Comparison of ENCODE assay signal across 20 cellular contexts in the genomic region with DNA sequence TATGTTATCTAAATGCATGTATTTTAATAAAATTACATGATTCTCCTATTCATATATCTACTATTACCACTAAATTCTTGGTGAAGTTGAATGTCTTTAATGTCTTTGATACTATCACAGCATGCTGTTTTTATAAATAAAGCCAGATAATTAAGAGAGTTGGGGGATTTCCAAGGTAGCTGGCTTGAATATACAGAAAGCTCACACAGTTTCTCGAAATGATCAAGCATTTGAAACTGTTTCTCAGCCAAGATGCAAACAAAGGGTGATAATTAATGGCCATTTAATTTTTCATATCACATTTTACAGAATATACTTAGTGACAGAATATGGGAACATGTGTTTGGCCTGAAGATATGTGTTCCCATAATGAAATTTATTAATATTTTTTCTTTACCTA.
DNase-seq lines count a peak whose midpoint lies in the region; ATAC-seq, FAIRE-seq and TF ChIP-seq lines count a peak whose summit lies in the region.
"Had no signal": no experiment of that assay in that cellular context is flagged by ENCODE, and none has a peak within 500 bp of the region (broad histone marks: within the 10 kb centered on the region; RNA-seq: fewer than 3 reads in every experiment).

No MANE protein-coding gene starts in this region.

- H3K9me3 ChIP-seq in GM12878 (replicated peaks; ENCODE audit: control insufficient read depth, insufficient read depth, low read length) = no peaks in the 10 kb centered on the region

- H3K79me2 ChIP-seq in KMS-11 (ENCODE audit: insufficient read depth, low read depth) = no peaks in the 10 kb centered on the region
- H3K79me2 ChIP-seq in GM12878 (ENCODE audit: control insufficient read depth, insufficient read depth, low read length) = no peaks in the 10 kb centered on the region

- H3K4me1 ChIP-seq in KMS-11 (ENCODE audit: low read depth, poor library complexity, severe bottlenecking) = peaks cover 24% of the 10 kb centered on the region
- H3K4me1 ChIP-seq in GM12878 (ENCODE audit: control insufficient read depth, insufficient read depth, low read length) = no peaks in the 10 kb centered on the region

- H3K36me3 ChIP-seq in KMS-11 (ENCODE audit: insufficient read depth) (no peaks in the 10 kb centered on the region), GM12878 (ENCODE audit: control insufficient read depth in 2 of 2, insufficient read depth in 2 of 2, low read length in 1 of 2) (no peaks in the 10 kb centered on the region)

- no peak overlapping the region for H3K4me3 ChIP-seq in KMS-11 (IDR thresholded peaks at IDR 0.05; ENCODE audit: insufficient read depth, low read depth, low read length)
- H3K4me3 ChIP-seq in GM12878 = no peak overlapping the region
- H3K4me3 ChIP-seq: GM23338 had no signal

- TF ChIP-seq POLR2A in GM12878 (IDR thresholded peaks at IDR 0.05; ENCODE audit: low read depth, low read length) (no peak), erythroblast (IDR thresholded peaks at IDR 0.05; ENCODE audit: low read length) (no peak)

- ATAC-seq in GM12878 (peak; percentile 94), GM18870 (IDR thresholded peaks at IDR 0.05; ENCODE audit: unreplicated experiment) (no peak), GM19023 (IDR thresholded peaks at IDR 0.05; ENCODE audit: unreplicated experiment) (no peak)
- ATAC-seq: CD8-positive, alpha-beta T cell; GM23338 had no signal

- H4K20me1 ChIP-seq in KMS-11 (ENCODE audit: insufficient read depth) (no peaks in the 10 kb centered on the region), GM12878 (ENCODE audit: control insufficient read depth, insufficient read depth) (no peaks in the 10 kb centered on the region)

- peak; percentile 28 to 74; a peak in 2 of 4 replicates for TF ChIP-seq EP300 in GM12878 (IDR thresholded peaks at IDR 0.05; ENCODE audit: borderline replicate concordance in 1 of 2, control insufficient read depth in 1 of 2, low read depth in 2 of 2, low read length in 2 of 2)

- H3K9ac ChIP-seq in KMS-11 (no peak overlapping the region), GM12878 (ENCODE audit: control insufficient read depth, insufficient read depth, low read length) (no peak overlapping the region)

- WGBS in GM12878 (ENCODE audit: insufficient coverage, insufficient replicate concordance, low lambda C conversion rate, missing lambda C conversion rate) = 0% methylated on average over 1 of the region's 1 CpG

- H3K27me3 ChIP-seq in KMS-11 (ENCODE audit: insufficient read depth, low read depth) (no peaks in the 10 kb centered on the region), GM12878 (replicated peaks in 1 of 2; ENCODE audit: control insufficient read depth in 2 of 2, insufficient read depth in 2 of 2, low read length in 1 of 2) (no peaks in the 10 kb centered on the region)

- CTCF ChIA-PET in GM12878 (lab: Yijun Ruan, JAX) = interaction anchor here (1.0 to 1.4 kb wide), 2 partner anchors 43 to 210 kb away, joined by 3 to 5 read pairs; no protein-coding TSS in a partner anchor

- SMC1A ChIA-PET in GM12878 (lab: Charles Lee; ENCODE audit: uncharacterized antibody, unreplicated experiment) = interaction anchor here (1.4 to 2.4 kb wide), 7 partner anchors 12 to 34 kb away, joined by 3 to 10 read pairs (median 4); no protein-coding TSS in a partner anchor

- H3K4me2 ChIP-seq in KMS-11 = peak overlapping the region; percentile 19
- no peak overlapping the region for H3K4me2 ChIP-seq in GM12878 (ENCODE audit: control insufficient read depth, insufficient read depth)
- H3K4me2 ChIP-seq: GM23338 had no signal

- in situ Hi-C loops in G401 (cut with HindIII; ENCODE audit: low sequenced_read_pairs) = no loop called here
- in situ Hi-C loops in GM12878 (cut with MboI) = no loop called here

- H2AFZ ChIP-seq in KMS-11 (ENCODE audit: low read depth) = no peak overlapping the region
- no peak overlapping the region for H2AFZ ChIP-seq in GM12878 (ENCODE audit: control insufficient read depth, low read depth, low read length)
- H2AFZ ChIP-seq: GM23338 had no signal

- POLR2A ChIA-PET in GM12878 (lab: Charles Lee) = no interaction called here

- RAD21 ChIA-PET in GM12878 (lab: Charles Lee; ENCODE audit: unreplicated experiment) = interaction anchor here (1.3 to 2.2 kb wide), 6 partner anchors 11 to 74 kb away, joined by 3 to 12 read pairs (median 6); no protein-coding TSS in a partner anchor

- DNase-seq in G401 (ENCODE audit: low spot score) = peak; percentile 14
- peak; percentile 4 for DNase-seq in GM20000 (ENCODE audit: low spot score)
- peak; percentile 24 for DNase-seq in GM12878 (ENCODE audit: low read depth, low spot score)
- no peak for DNase-seq in erythroblast (lab: John Stamatoyannopoulos, UW)
- DNase-seq: CD8-positive, alpha-beta T cell; COR-L47; DMS153; DMS79 treated with DMSO at 0.1 percent for 48 hours; EL; GDM1; H7; Karpas-422 had no signal

- H3K27ac ChIP-seq in KMS-11 (peak overlapping the region; percentile 0; the same call in 1 of the 2 replicates), GM12878 (ENCODE audit: control insufficient read depth, insufficient read depth) (no peak overlapping the region)
- H3K27ac ChIP-seq: 22Rv1, HL-60 had no signal

- TF ChIP-seq CTCF in GM20000 (IDR thresholded peaks at IDR 0.05; ENCODE audit: extremely low read depth, missing control alignments) (no peak), KMS-11 (conservative IDR thresholded peaks at IDR 0.05; ENCODE audit: low read depth, low read length) (no peak), GM12878 (IDR thresholded peaks at IDR 0.05 in 2 of 3, conservative IDR thresholded peaks at IDR 0.05 in 1 of 3; ENCODE audit: control insufficient read depth in 2 of 3, extremely low read depth in 1 of 3, insufficient read depth in 1 of 3, low read depth in 3 of 3, low read length in 3 of 3) (no peak)

- BruUV-seq in GM12878 (replicated peaks; lab: Mats Ljungman, UMichigan) = no TSS peak

- intact Hi-C loops in GM12878 (cut with micrococcal nuclease; ENCODE audit: unreplicated experiment) = no loop called here

- TF ChIP-seq RAD21 in GM12878 (IDR thresholded peaks at IDR 0.05; ENCODE audit: insufficient read depth, low read depth, low read length) = no peak

- FAIRE-seq in GM12878 (lab: Jason Lieb, UNC) = no peak
- FAIRE-seq: D721Med, GM18507 had no signal

TF ChIP-seq in GM12878, 131 proteins besides CTCF, POLR2A, EP300 and RAD21 (continues in another document):
- TF ChIP-seq IRF4 (IDR thresholded peaks at IDR 0.05; ENCODE audit: low read depth, low read length) (0 out of 2 replicates have a peak, but pooled peaks have one; percentile 40), YY1 (IDR thresholded peaks at IDR 0.05; ENCODE audit: low read depth, low read length) (no peak), HCFC1 (IDR thresholded peaks at IDR 0.05; ENCODE audit: low read length) (no peak), ATF7 (IDR thresholded peaks at IDR 0.05; ENCODE audit: low read depth) (0 out of 2 replicates have a peak, but pooled peaks have one; percentile 17), BACH1 (IDR thresholded peaks at IDR 0.05; ENCODE audit: borderline replicate concordance) (peak; percentile 45; the same call in 1 of the 2 replicates)
- TF ChIP-seq, protein P1, sequence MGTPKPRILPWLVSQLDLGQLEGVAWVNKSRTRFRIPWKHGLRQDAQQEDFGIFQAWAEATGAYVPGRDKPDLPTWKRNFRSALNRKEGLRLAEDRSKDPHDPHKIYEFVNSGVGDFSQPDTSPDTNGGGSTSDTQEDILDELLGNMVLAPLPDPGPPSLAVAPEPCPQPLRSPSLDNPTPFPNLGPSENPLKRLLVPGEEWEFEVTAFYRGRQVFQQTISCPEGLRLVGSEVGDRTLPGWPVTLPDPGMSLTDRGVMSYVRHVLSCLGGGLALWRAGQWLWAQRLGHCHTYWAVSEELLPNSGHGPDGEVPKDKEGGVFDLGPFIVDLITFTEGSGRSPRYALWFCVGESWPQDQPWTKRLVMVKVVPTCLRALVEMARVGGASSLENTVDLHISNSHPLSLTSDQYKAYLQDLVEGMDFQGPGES (IDR thresholded peaks at IDR 0.05) = no peak
- TF ChIP-seq, protein P2, sequence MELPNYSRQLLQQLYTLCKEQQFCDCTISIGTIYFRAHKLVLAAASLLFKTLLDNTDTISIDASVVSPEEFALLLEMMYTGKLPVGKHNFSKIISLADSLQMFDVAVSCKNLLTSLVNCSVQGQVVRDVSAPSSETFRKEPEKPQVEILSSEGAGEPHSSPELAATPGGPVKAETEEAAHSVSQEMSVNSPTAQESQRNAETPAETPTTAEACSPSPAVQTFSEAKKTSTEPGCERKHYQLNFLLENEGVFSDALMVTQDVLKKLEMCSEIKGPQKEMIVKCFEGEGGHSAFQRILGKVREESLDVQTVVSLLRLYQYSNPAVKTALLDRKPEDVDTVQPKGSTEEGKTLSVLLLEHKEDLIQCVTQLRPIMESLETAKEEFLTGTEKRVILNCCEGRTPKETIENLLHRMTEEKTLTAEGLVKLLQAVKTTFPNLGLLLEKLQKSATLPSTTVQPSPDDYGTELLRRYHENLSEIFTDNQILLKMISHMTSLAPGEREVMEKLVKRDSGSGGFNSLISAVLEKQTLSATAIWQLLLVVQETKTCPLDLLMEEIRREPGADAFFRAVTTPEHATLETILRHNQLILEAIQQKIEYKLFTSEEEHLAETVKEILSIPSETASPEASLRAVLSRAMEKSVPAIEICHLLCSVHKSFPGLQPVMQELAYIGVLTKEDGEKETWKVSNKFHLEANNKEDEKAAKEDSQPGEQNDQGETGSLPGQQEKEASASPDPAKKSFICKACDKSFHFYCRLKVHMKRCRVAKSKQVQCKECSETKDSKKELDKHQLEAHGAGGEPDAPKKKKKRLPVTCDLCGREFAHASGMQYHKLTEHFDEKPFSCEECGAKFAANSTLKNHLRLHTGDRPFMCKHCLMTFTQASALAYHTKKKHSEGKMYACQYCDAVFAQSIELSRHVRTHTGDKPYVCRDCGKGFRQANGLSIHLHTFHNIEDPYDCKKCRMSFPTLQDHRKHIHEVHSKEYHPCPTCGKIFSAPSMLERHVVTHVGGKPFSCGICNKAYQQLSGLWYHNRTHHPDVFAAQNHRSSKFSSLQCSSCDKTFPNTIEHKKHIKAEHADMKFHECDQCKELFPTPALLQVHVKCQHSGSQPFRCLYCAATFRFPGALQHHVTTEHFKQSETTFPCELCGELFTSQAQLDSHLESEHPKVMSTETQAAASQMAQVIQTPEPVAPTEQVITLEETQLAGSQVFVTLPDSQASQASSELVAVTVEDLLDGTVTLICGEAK (IDR thresholded peaks at IDR 0.05; ENCODE audit: borderline replicate concordance) = no peak
- TF ChIP-seq, protein P3, sequence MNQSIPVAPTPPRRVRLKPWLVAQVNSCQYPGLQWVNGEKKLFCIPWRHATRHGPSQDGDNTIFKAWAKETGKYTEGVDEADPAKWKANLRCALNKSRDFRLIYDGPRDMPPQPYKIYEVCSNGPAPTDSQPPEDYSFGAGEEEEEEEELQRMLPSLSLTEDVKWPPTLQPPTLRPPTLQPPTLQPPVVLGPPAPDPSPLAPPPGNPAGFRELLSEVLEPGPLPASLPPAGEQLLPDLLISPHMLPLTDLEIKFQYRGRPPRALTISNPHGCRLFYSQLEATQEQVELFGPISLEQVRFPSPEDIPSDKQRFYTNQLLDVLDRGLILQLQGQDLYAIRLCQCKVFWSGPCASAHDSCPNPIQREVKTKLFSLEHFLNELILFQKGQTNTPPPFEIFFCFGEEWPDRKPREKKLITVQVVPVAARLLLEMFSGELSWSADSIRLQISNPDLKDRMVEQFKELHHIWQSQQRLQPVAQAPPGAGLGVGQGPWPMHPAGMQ (IDR thresholded peaks at IDR 0.05; ENCODE audit: borderline replicate concordance) = no peak

Comparison
In these comparisons a context has a peak if more than half of its experiments do, and no peak if none do; other contexts are left out.
1. DNase-seq: peak in G401 (single experiment), GM20000 (single experiment) and GM12878 (single experiment); none in erythroblast (0 of 2).